Comparison of ENCODE assay signal across 25 cellular contexts in genomic region chr11:37072538-37072937, GRCh38.
"Had no signal": no experiment of that assay in that cellular context is flagged by ENCODE, and none has a peak within 500 bp of the region (broad histone marks: within the 10 kb centered on the region; RNA-seq: fewer than 3 reads in every experiment).

No MANE protein-coding gene starts in this region.

- H3K27me3 ChIP-seq: body of pancreas, dorsolateral prefrontal cortex, gastroesophageal sphincter, heart right ventricle had no signal

- DNase-seq: activated CD4-positive, alpha-beta T cell treated with anti-CD3 and anti-CD28 coated beads for 36 hours; activated CD4-positive, alpha-beta T cell treated with anti-CD3 and anti-CD28 coated beads, Interleukin-2, amount 10 ng/mL, durations not matched to agents 24 days and 14 days; activated CD4-positive, alpha-beta T cell treated with anti-CD3 and anti-CD28 coated beads, Interleukin-2, amount 50 U/mL, for 4 hours; activated CD4-positive, CD25-positive, alpha-beta regulatory T cell; activated CD4-positive, CD25-positive, alpha-beta regulatory T cell treated with anti-CD3 and anti-CD28 coated beads, Interleukin-2, amount 50 U/mL, for 72 hours; activated CD8-positive, alpha-beta memory T cell treated with anti-CD3 and anti-CD28 coated beads for 24 hours; activated CD8-positive, alpha-beta T cell treated with anti-CD3 and anti-CD28 coated beads for 36 hours; activated effector memory CD4-positive, alpha-beta T cell treated with Interleukin-2 at 50 U/mL for 16 hours; activated gamma-delta T cell treated with Interleukin-2 at 50 U/mL for 16 hours; activated naive CD4-positive, alpha-beta T cell treated with anti-CD3 and anti-CD28 coated beads, Interleukin-2, amount 50 U/mL, for 16 hours; activated naive CD4-positive, alpha-beta T cell treated with Interleukin-2 at 50 U/mL for 16 hours; activated T-cell treated with anti-CD3 and anti-CD28 coated beads, Interleukin-2, amount 50 U/mL, for 4 hours; amygdala; aorta; body of pancreas; dorsolateral prefrontal cortex; effector memory CD4-positive, alpha-beta T cell; endodermal cell; foreskin melanocyte; heart right ventricle; T-helper 2 cell had no signal

- H3K27ac ChIP-seq: body of pancreas, coronary artery, dorsolateral prefrontal cortex, gastroesophageal sphincter, heart right ventricle had no signal

- H3K36me3 ChIP-seq: gastroesophageal sphincter, heart right ventricle had no signal

- H3K4me1 ChIP-seq: body of pancreas, heart right ventricle had no signal

- ATAC-seq: activated CD4-positive, alpha-beta T cell treated with anti-CD3 and anti-CD28 coated beads for 36 hours; activated CD8-positive, alpha-beta T cell treated with anti-CD3 and anti-CD28 coated beads for 36 hours; activated T-cell treated with anti-CD3 and anti-CD28 coated beads, Interleukin-2, amount 50 U/mL, for 4 hours; activated T-helper 17 cell treated with anti-CD3 and anti-CD28 coated beads, Interleukin-2, amount 50 U/mL, for 72 hours; body of pancreas; esophagus mucosa; gastroesophageal sphincter; heart right ventricle had no signal

- H3K4me3 ChIP-seq: body of pancreas, coronary artery, dorsolateral prefrontal cortex, gastroesophageal sphincter, heart right ventricle had no signal

- H3K9me3 ChIP-seq: body of pancreas, gastroesophageal sphincter, heart right ventricle had no signal
